19 cellular contexts compared by ENCODE assay signal in genomic region chr6:165701564-165702354, GRCh38. TPM values are rescaled to one million over a fixed set of nuclear protein-coding genes. Genes with fewer than 3 reads are reported as not detected.
DNase-seq lines count a peak whose midpoint lies in the region; ATAC-seq and TF ChIP-seq lines count a peak whose summit lies in the region.
"Had no signal": no experiment of that assay in that cellular context is flagged by ENCODE, and none has a peak within 500 bp of the region (broad histone marks: within the 10 kb centered on the region; RNA-seq: fewer than 3 reads in every experiment).

No MANE protein-coding gene starts in this region.

- H3K4me1 Mint-ChIP-seq in MCF 10A (ENCODE audit: insufficient read depth, unreplicated experiment), result peaks cover 7% of the 10 kb centered on the region

- no peak overlapping the region for H3K4me2 ChIP-seq in neuronal stem cell (ENCODE audit: insufficient read depth, low read length, poor library complexity, severe bottlenecking)

- ATAC-seq in GM19324 (IDR thresholded peaks at IDR 0.05; ENCODE audit: low FRiP score, unreplicated experiment) (peak; percentile 63), HG02798 (IDR thresholded peaks at IDR 0.05; ENCODE audit: poor library complexity, unreplicated experiment) (peak; percentile 77), HG03565 (IDR thresholded peaks at IDR 0.05; ENCODE audit: unreplicated experiment) (peak; percentile 39)
- ATAC-seq: activated naive CD4-positive, alpha-beta T cell treated with anti-CD3 and anti-CD28 coated beads, Interleukin-2, amount 50 U/mL, for 72 hours had no signal

- WGBS in neuronal stem cell (ENCODE audit: extremely low coverage in 2 of 2, insufficient read length in 2 of 2, insufficient replicate concordance in 1 of 2), 2 donors, result no CpG with 5 or more reads among the region's 11 CpGs
- 88 to 93% methylated on average over 11 of the region's 11 CpGs for WGBS in sigmoid colon, 2 donors

- H3K4me1 ChIP-seq in neuronal stem cell (ENCODE audit: control insufficient read depth in 2 of 2, insufficient read depth in 1 of 2, low read depth in 1 of 2, low read length in 2 of 2) (peaks cover 7% of the 10 kb centered on the region in 2 donors), sigmoid colon (peaks cover 0 to 19% (median 11%) of the 10 kb centered on the region in 4 donors)

- peak overlapping the region; percentile 1 for H3K18ac ChIP-seq in neuronal stem cell (ENCODE audit: low read length)

- no peak for TF ChIP-seq POLR2A in sigmoid colon (IDR thresholded peaks at IDR 0.05)

- no peaks in the 10 kb centered on the region for H3K36me3 Mint-ChIP-seq in MCF 10A (ENCODE audit: insufficient read depth, unreplicated experiment)
- H3K36me3 Mint-ChIP-seq: activated naive CD4-positive, alpha-beta T cell treated with anti-CD3 and anti-CD28 coated beads, Interleukin-2, amount 50 U/mL, for 72 hours; mesothelial cell of epicardium; type B pancreatic cell had no signal

- intact Hi-C loops in MCF 10A (cut with micrococcal nuclease) (no loop called here), sigmoid colon (cut with DNase I) (no loop called here)

- H3K9ac ChIP-seq in neuronal stem cell (ENCODE audit: low read depth, low read length, poor library complexity), result peak overlapping the region; percentile 53

- no peaks in the 10 kb centered on the region for H3K27me3 ChIP-seq in neuronal stem cell (ENCODE audit: control insufficient read depth in 3 of 3, insufficient read depth in 3 of 3, low read depth in 1 of 3, low read length in 3 of 3)
- H3K27me3 ChIP-seq in sigmoid colon, result no peaks in the 10 kb centered on the region
- H3K27me3 ChIP-seq: ovary had no signal

- no peak for TF ChIP-seq CTCF in MCF 10A (IDR thresholded peaks at IDR 0.05; ENCODE audit: unreplicated experiment)
- no peak for TF ChIP-seq CTCF in sigmoid colon (IDR thresholded peaks at IDR 0.05)
- TF ChIP-seq CTCF in GM13976 (IDR thresholded peaks at IDR 0.05; ENCODE audit: borderline replicate concordance, control extremely low read depth, extremely low read depth, insufficient read depth, missing control alignments), result no peak

- no peak overlapping the region for H2BK15ac ChIP-seq in neuronal stem cell (ENCODE audit: low read length)

- no peak overlapping the region for H2AK5ac ChIP-seq in neuronal stem cell (ENCODE audit: low read depth, low read length)

- POLR2A ChIA-PET in MCF 10A (lab: Yijun Ruan, JAX), result no interaction called here

- no peaks in the 10 kb centered on the region for H3K79me1 ChIP-seq in neuronal stem cell (ENCODE audit: low read depth, low read length)

- CTCF ChIA-PET in MCF 10A (lab: Yijun Ruan, JAX), result interaction anchor here (1.0 kb wide), 1 partner anchor 28 kb away, joined by 3 read pairs; no protein-coding TSS in a partner anchor

- no peaks in the 10 kb centered on the region for H3K9me3 ChIP-seq in neuronal stem cell (replicated peaks in 1 of 2; ENCODE audit: control insufficient read depth in 2 of 2, insufficient read depth in 1 of 2, low read depth in 1 of 2, low read length in 2 of 2)
- H3K9me3 ChIP-seq in sigmoid colon, result no peaks in the 10 kb centered on the region
- H3K9me3 ChIP-seq: ovary had no signal

- in situ Hi-C loops in GM13976 (cut with MboI; ENCODE audit: low sequenced_read_pairs, unreplicated experiment), result no loop called here

- no peak overlapping the region for H2BK120ac ChIP-seq in neuronal stem cell (ENCODE audit: low read depth, low read length)

- H2BK5ac ChIP-seq in neuronal stem cell (ENCODE audit: low read length), result no peak overlapping the region

- no peak for TF ChIP-seq EP300 in sigmoid colon (IDR thresholded peaks at IDR 0.05)

- no peak overlapping the region for H4K91ac ChIP-seq in neuronal stem cell (ENCODE audit: low read depth, low read length, poor library complexity)

- DNase-seq in neuronal stem cell (ENCODE audit: low spot score), result no peak
- no peak for DNase-seq in MCF 10A (ENCODE audit: unreplicated experiment)
- no peak for DNase-seq in sigmoid colon
- no peak for DNase-seq in globus pallidus (ENCODE audit: low spot score)
- no peak for DNase-seq in GM13976 (ENCODE audit: low spot score)
- DNase-seq: activated CD8-positive, alpha-beta memory T cell treated with anti-CD3 and anti-CD28 coated beads, Interleukin-2, amount 50 U/mL, for 4 hours; CD4-positive, alpha-beta T cell; erythroblast; NCI-H1436; NCI-H524; ovary; SIG-M5; stimulated activated CD8-positive, alpha-beta memory T cell treated with anti-CD3 and anti-CD28 coated beads, Interleukin-4, amount 100 ng/mL, for 48 hours had no signal

- H3K14ac ChIP-seq in neuronal stem cell (ENCODE audit: low read length), result no peak overlapping the region

- H3K4me3 ChIP-seq in neuronal stem cell (ENCODE audit: low read length in 2 of 2) (peak overlapping the region in 1 of 2 donors; percentile 52), sigmoid colon (no peak overlapping the region)
- H3K4me3 ChIP-seq: ovary had no signal

- BruUV-seq in MCF 10A (replicated peaks; lab: Mats Ljungman, UMichigan), result no TSS peak

- no peak overlapping the region for H3K4me3 Mint-ChIP-seq in MCF 10A (ENCODE audit: unreplicated experiment)
- H3K4me3 Mint-ChIP-seq: CD4-positive, alpha-beta T cell; mesothelial cell of epicardium; type B pancreatic cell had no signal

- peaks cover 15% of the 10 kb centered on the region for H3K9me3 Mint-ChIP-seq in MCF 10A (ENCODE audit: unreplicated experiment)
- H3K9me3 Mint-ChIP-seq: CD4-positive, alpha-beta T cell had no signal

- H2AFZ ChIP-seq in neuronal stem cell (ENCODE audit: low read length), result no peak overlapping the region

- no peaks in the 10 kb centered on the region for H3K27me3 Mint-ChIP-seq in MCF 10A (ENCODE audit: insufficient read depth, unreplicated experiment)
- H3K27me3 Mint-ChIP-seq: CD4-positive, alpha-beta T cell had no signal

- no peak overlapping the region for H3K23ac ChIP-seq in neuronal stem cell (ENCODE audit: low read depth, low read length, poor library complexity)

- H3K36me3 ChIP-seq in neuronal stem cell (replicated peaks in 1 of 2; ENCODE audit: control insufficient read depth in 2 of 2, insufficient read depth in 2 of 2, low read length in 2 of 2), result no peaks in the 10 kb centered on the region
- no peaks in the 10 kb centered on the region for H3K36me3 ChIP-seq in sigmoid colon
- H3K36me3 ChIP-seq: ovary had no signal

- H3K27ac ChIP-seq in neuronal stem cell (replicated peaks; ENCODE audit: low read length), result no peak overlapping the region
- no peak overlapping the region for H3K27ac ChIP-seq in sigmoid colon
- H3K27ac ChIP-seq: ovary had no signal

- H3K4ac ChIP-seq in neuronal stem cell (ENCODE audit: low read length), result no peak overlapping the region

- no peak overlapping the region for H4K8ac ChIP-seq in neuronal stem cell (ENCODE audit: low read depth, low read length)

- H2BK12ac ChIP-seq in neuronal stem cell (ENCODE audit: low read length), result no peak overlapping the region

- H3K27ac Mint-ChIP-seq in MCF 10A (ENCODE audit: low read depth, unreplicated experiment), result no peak overlapping the region
- H3K27ac Mint-ChIP-seq: activated naive CD4-positive, alpha-beta T cell treated with anti-CD3 and anti-CD28 coated beads, Interleukin-2, amount 50 U/mL, for 72 hours; CD4-positive, alpha-beta T cell; mesothelial cell of epicardium; type B pancreatic cell had no signal

RNA-seq across cellular contexts. Expression of gene PDE10A, which starts 38.7 kb away (rescaled TPM):
- polyA plus RNA-seq in neuronal stem cell (2013, experiment 1 of 2), result 9.7 TPM
- polyA plus RNA-seq in neuronal stem cell (2013, experiment 2 of 2), result 9.7 TPM
- total RNA-seq in MCF 10A (2022) (0.88 and 1.8 TPM in 2 replicates), sigmoid colon (10 to 100 TPM in 2 of 4 donors, 1 to 10 TPM in 2; 7.4 to 33.5 (median 13.5) TPM)
- 1 to 10 TPM in 2 of 3 donors, not detected in 1; 1.2 to 1.5 TPM for polyA plus RNA-seq in sigmoid colon
- total RNA-seq: activated naive CD4-positive, alpha-beta T cell treated with anti-CD3 and anti-CD28 coated beads, Interleukin-2, amount 50 U/mL, for 72 hours; CD4-positive, alpha-beta T cell had no signal
